In the genomic region with DNA sequence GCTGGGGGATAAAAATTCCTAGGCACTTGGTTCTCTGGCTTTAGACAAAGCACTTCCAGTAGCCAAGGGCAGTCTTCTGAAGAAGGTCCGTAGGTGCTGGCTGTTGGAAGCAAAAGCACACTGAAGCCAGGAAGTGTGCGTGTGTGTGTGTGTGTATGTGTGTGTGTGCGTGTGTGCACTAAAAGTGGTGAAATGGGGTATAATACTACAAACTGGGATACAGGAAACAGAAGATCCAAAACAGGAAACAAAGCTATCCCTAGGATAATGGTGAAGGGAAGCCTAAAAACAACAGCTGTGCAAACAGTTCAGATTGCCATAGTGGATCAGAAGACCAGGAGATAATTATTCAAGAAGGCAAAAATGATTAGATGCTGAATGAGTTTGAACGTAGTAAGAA, we compare ENCODE assay signal across 14 cellular contexts.
"Had no signal": no experiment of that assay in that cellular context is flagged by ENCODE, and none has a peak within 500 bp of the region (broad histone marks: within the 10 kb centered on the region; RNA-seq: fewer than 3 reads in every experiment).

No MANE protein-coding gene starts in this region.

- H3K27me3 Mint-ChIP-seq: activated T-helper 17 cell treated with anti-CD3 and anti-CD28 coated beads, Interleukin-2, amount 50 U/mL, for 72 hours had no signal

- H3K4me3 Mint-ChIP-seq: activated naive CD8-positive, alpha-beta T cell treated with anti-CD3 and anti-CD28 coated beads, Interleukin-2, amount 50 U/mL, for 24 hours; activated T-helper 17 cell treated with anti-CD3 and anti-CD28 coated beads, Interleukin-2, amount 50 U/mL, for 72 hours; naive thymus-derived CD4-positive, alpha-beta T cell had no signal

- DNase-seq: activated CD4-positive, alpha-beta T cell treated with anti-CD3 and anti-CD28 coated beads for 1 hour; activated CD4-positive, alpha-beta T cell treated with anti-CD3 and anti-CD28 coated beads, Interleukin-2, amount 50 U/mL, for 4 hours; activated naive CD4-positive, alpha-beta T cell treated with Interleukin-2 at 50 U/mL for 16 hours; activated naive CD8-positive, alpha-beta T cell treated with anti-CD3 and anti-CD28 coated beads, Interleukin-2, amount 50 U/mL, for 24 hours; activated T-cell treated with anti-CD3 and anti-CD28 coated beads for 4 hours; aorta; cortex of kidney; effector memory CD4-positive, alpha-beta T cell; left lung; naive thymus-derived CD4-positive, alpha-beta T cell; stimulated activated CD4-positive, alpha-beta T cell treated with anti-CD3 and anti-CD28 coated beads, Interleukin-2, amount 100 ng/mL, for 48 hours; stimulated activated naive CD4-positive, alpha-beta T cell; tibial artery had no signal

- ATAC-seq: activated naive CD8-positive, alpha-beta T cell treated with anti-CD3 and anti-CD28 coated beads, Interleukin-2, amount 50 U/mL, for 24 hours; activated T-helper 17 cell treated with anti-CD3 and anti-CD28 coated beads, Interleukin-2, amount 50 U/mL, for 72 hours; left lung; naive thymus-derived CD4-positive, alpha-beta T cell had no signal

- H3K9me3 Mint-ChIP-seq: activated naive CD8-positive, alpha-beta T cell treated with anti-CD3 and anti-CD28 coated beads, Interleukin-2, amount 50 U/mL, for 24 hours; activated T-helper 17 cell treated with anti-CD3 and anti-CD28 coated beads, Interleukin-2, amount 50 U/mL, for 72 hours had no signal

- H3K27ac Mint-ChIP-seq: activated naive CD8-positive, alpha-beta T cell treated with anti-CD3 and anti-CD28 coated beads, Interleukin-2, amount 50 U/mL, for 24 hours; activated T-helper 17 cell treated with anti-CD3 and anti-CD28 coated beads, Interleukin-2, amount 50 U/mL, for 72 hours; naive thymus-derived CD4-positive, alpha-beta T cell had no signal

- H3K36me3 Mint-ChIP-seq: naive thymus-derived CD4-positive, alpha-beta T cell had no signal

- H3K4me1 Mint-ChIP-seq: activated naive CD8-positive, alpha-beta T cell treated with anti-CD3 and anti-CD28 coated beads, Interleukin-2, amount 50 U/mL, for 24 hours; activated T-helper 17 cell treated with anti-CD3 and anti-CD28 coated beads, Interleukin-2, amount 50 U/mL, for 72 hours had no signal
